8 cellular contexts compared by ENCODE assay signal in genomic region chr2:113791697-113792590, GRCh38. TPM values are rescaled to one million over a fixed set of nuclear protein-coding genes. Genes with fewer than 3 reads are reported as not detected.
DNase-seq lines count a peak whose midpoint lies in the region; ATAC-seq, FAIRE-seq and TF ChIP-seq lines count a peak whose summit lies in the region.

No MANE protein-coding gene starts in this region.

- peak overlapping the region in 1 of 2 donors; percentile 15 for H3K27ac ChIP-seq in left lung
- no peak overlapping the region for H3K27ac ChIP-seq in left ventricle myocardium inferior (replicated peaks)

- no peaks in the 10 kb centered on the region for H3K36me3 ChIP-seq in left lung
- H3K36me3 ChIP-seq in left ventricle myocardium inferior, result no peaks in the 10 kb centered on the region

- ATAC-seq in GM18858 (IDR thresholded peaks at IDR 0.05; ENCODE audit: unreplicated experiment) (peak; percentile 97), HG02588 (IDR thresholded peaks at IDR 0.05; ENCODE audit: unreplicated experiment) (peak; percentile 93), left lung (peak; percentile 86)

- no peaks in the 10 kb centered on the region for H3K27me3 ChIP-seq in left lung
- H3K27me3 ChIP-seq in left ventricle myocardium inferior (ENCODE audit: low read depth), result no peaks in the 10 kb centered on the region

- H3K4me1 ChIP-seq in left lung (peaks cover 4 to 8% of the 10 kb centered on the region in 2 donors), left ventricle myocardium inferior (peaks cover 23% of the 10 kb centered on the region)

- no peak for TF ChIP-seq CTCF in left lung (IDR thresholded peaks at IDR 0.05)
- no peak for TF ChIP-seq CTCF in left ventricle myocardium inferior (IDR thresholded peaks at IDR 0.05; ENCODE audit: borderline replicate concordance)

- FAIRE-seq in RCC 7860 (lab: Jason Lieb, UNC), result peak; percentile 100

- no peaks in the 10 kb centered on the region for H3K9me3 ChIP-seq in left lung
- no peaks in the 10 kb centered on the region for H3K9me3 ChIP-seq in left ventricle myocardium inferior (replicated peaks)

- DNase-seq in RCC 7860 (ENCODE audit: low spot score) (peak; percentile 98), left lung (no peak), activated gamma-delta T cell (lab: John Stamatoyannopoulos, UW) (no peak), KBM-7 (no peak), SW480 (ENCODE audit: low spot score) (no peak), left ventricle myocardium inferior (no peak)

- in situ Hi-C loops in KBM-7 (cut with MboI; ENCODE audit: low pct_unique_long_range_greater_than_20kb, low sequenced_read_pairs), result no loop called here

- no peak overlapping the region for H3K4me3 ChIP-seq in left lung
- no peak overlapping the region for H3K4me3 ChIP-seq in left ventricle myocardium inferior

- intact Hi-C loops in left lung (cut with DNase I), result no loop called here
- intact Hi-C loops in left ventricle myocardium inferior (cut with micrococcal nuclease), result no loop called here

RNA-seq across cellular contexts. Expression of gene SLC35F5, which starts 35.5 kb away (rescaled TPM):
- 100 to 1,000 TPM in 1 of 2 donors, 10 to 100 TPM in 1; 75.7 to 100 TPM for total RNA-seq in left lung
- total RNA-seq in left ventricle myocardium inferior, result 61.4 TPM
